ENCODE assay signal across 8 cellular contexts in genomic region chr3:193816656-193817311, GRCh38.
DNase-seq lines count a peak whose midpoint lies in the region; ATAC-seq and TF ChIP-seq lines count a peak whose summit lies in the region.

No MANE protein-coding gene starts in this region.

- TF ChIP-seq CTCF in HEK293 (tag by site-specific recombination; IDR thresholded peaks at IDR 0.05): no peak
- TF ChIP-seq CTCF in right atrium auricular region (IDR thresholded peaks at IDR 0.05): no peak
- TF ChIP-seq CTCF in ascending aorta (IDR thresholded peaks at IDR 0.05): no peak

- H3K9ac ChIP-seq in SK-N-MC (ENCODE audit: insufficient read length): no peak overlapping the region

- H3K4me1 ChIP-seq in HEK293 (ENCODE audit: control insufficient read depth, insufficient read depth, low read length) (no peaks in the 10 kb centered on the region), right atrium auricular region (peaks cover 0 to 11% of the 10 kb centered on the region in 2 donors), ascending aorta (no peaks in the 10 kb centered on the region)
- no peaks in the 10 kb centered on the region for H3K4me1 ChIP-seq in effector memory CD4-positive, alpha-beta T cell (ENCODE audit: control insufficient read depth, insufficient read depth, low read length, poor library complexity, severe bottlenecking)

- H3K4me3 ChIP-seq in HEK293 (ENCODE audit: low read depth, low read length): no peak overlapping the region
- peak overlapping the region; percentile 34 for H3K4me3 ChIP-seq in SK-N-MC
- peak overlapping the region in 1 of 2 donors; percentile 6 for H3K4me3 ChIP-seq in right atrium auricular region
- peak overlapping the region in 1 of 2 donors; percentile 38 for H3K4me3 ChIP-seq in ascending aorta
- H3K4me3 ChIP-seq in effector memory CD4-positive, alpha-beta T cell (ENCODE audit: insufficient read depth, low read depth, low read length, poor library complexity, severe bottlenecking): no peak overlapping the region

- no peaks in the 10 kb centered on the region for H3K9me3 ChIP-seq in HEK293 (ENCODE audit: control insufficient read depth, insufficient read depth, low read depth, low read length)
- H3K9me3 ChIP-seq in SK-N-MC (ENCODE audit: low read depth, low read length): no peaks in the 10 kb centered on the region
- H3K9me3 ChIP-seq in right atrium auricular region: no peaks in the 10 kb centered on the region
- no peaks in the 10 kb centered on the region for H3K9me3 ChIP-seq in ascending aorta
- no peaks in the 10 kb centered on the region for H3K9me3 ChIP-seq in effector memory CD4-positive, alpha-beta T cell (ENCODE audit: control insufficient read depth, low read length)

- H3K27ac ChIP-seq in HEK293 (ENCODE audit: extremely low read depth, low read depth, low read length) (no peak overlapping the region), SK-N-MC (peak overlapping the region; percentile 29; the same call in 1 of the 2 replicates), right atrium auricular region (peak overlapping the region in 1 of 2 donors; percentile 51), ascending aorta (no peak overlapping the region)
- H3K27ac ChIP-seq in effector memory CD4-positive, alpha-beta T cell (ENCODE audit: insufficient read depth, low read length, poor library complexity, severe bottlenecking): no peak overlapping the region

- POLR2A ChIA-PET in HEK293 (lab: Yijun Ruan, JAX): no interaction called here

- CTCF ChIA-PET in HEK293 (lab: Yijun Ruan, JAX): no interaction called here

- DNase-seq in SK-N-MC (ENCODE audit: low read depth, low spot score): no peak
- peak; percentile 82 for DNase-seq in right atrium auricular region (ENCODE audit: low spot score)
- peak; percentile 77 for DNase-seq in retina
- no peak for DNase-seq in activated T-cell treated with anti-CD3 and anti-CD28 coated beads, Interleukin-2, amount 50 U/mL, for 1 hour
- no peak for DNase-seq in ascending aorta (ENCODE audit: low spot score in 2 of 2)
- no peak for DNase-seq in effector memory CD4-positive, alpha-beta T cell

- no peak for ATAC-seq in HG03521 (IDR thresholded peaks at IDR 0.05; ENCODE audit: unreplicated experiment)

- intact Hi-C loops in ascending aorta (cut with DNase I): no loop called here

- H3K36me3 ChIP-seq in HEK293 (ENCODE audit: control insufficient read depth in 2 of 2, insufficient read depth in 1 of 2, low read length in 2 of 2) (no peaks in the 10 kb centered on the region), SK-N-MC (ENCODE audit: insufficient read depth, low read length) (no peaks in the 10 kb centered on the region), right atrium auricular region (no peaks in the 10 kb centered on the region), ascending aorta (no peaks in the 10 kb centered on the region)
- H3K36me3 ChIP-seq in effector memory CD4-positive, alpha-beta T cell (ENCODE audit: control insufficient read depth, insufficient read depth, low read length): no peaks in the 10 kb centered on the region

- no peaks in the 10 kb centered on the region for H3K27me3 ChIP-seq in right atrium auricular region
- no peaks in the 10 kb centered on the region for H3K27me3 ChIP-seq in ascending aorta
- no peaks in the 10 kb centered on the region for H3K27me3 ChIP-seq in effector memory CD4-positive, alpha-beta T cell (replicated peaks; ENCODE audit: control insufficient read depth, insufficient read depth, low read length, poor library complexity, severe bottlenecking)

TF ChIP-seq in HEK293, 187 proteins besides CTCF, POLR2A, EP300 and RAD21:
- no peak for TF ChIP-seq ZNF184 (tag by site-specific recombination; IDR thresholded peaks at IDR 0.05)
- TF ChIP-seq ZIC2 (tag by site-specific recombination; IDR thresholded peaks at IDR 0.05): 0 out of 2 replicates have a peak, but pooled peaks have one; percentile 26
- TF ChIP-seq ZNF174 (tag by site-specific recombination; IDR thresholded peaks at IDR 0.05): no peak
- TF ChIP-seq KLF7 (tag by site-specific recombination; IDR thresholded peaks at IDR 0.05; ENCODE audit: borderline replicate concordance): no peak
- TF ChIP-seq EGR2 (tag by site-specific recombination; IDR thresholded peaks at IDR 0.05; ENCODE audit: low read depth): peak; percentile 26; the same call in 1 of the 2 replicates
- TF ChIP-seq ZFHX2 (tag by site-specific recombination; conservative IDR thresholded peaks at IDR 0.05): peak; percentile 62
- no peak for TF ChIP-seq ZNF580 (tag by site-specific recombination; IDR thresholded peaks at IDR 0.05)
TF ChIP-seq in HEK293: peak in this region for 3.

Comparison
In these comparisons a context has a peak if more than half of its experiments do, and no peak if none do; other contexts are left out.
1. DNase-seq: peak in right atrium auricular region (single experiment) and retina (single experiment); none in SK-N-MC (single experiment), activated T-cell treated with anti-CD3 and anti-CD28 coated beads, Interleukin-2, amount 50 U/mL, for 1 hour (single experiment), ascending aorta (0 of 2) and effector memory CD4-positive, alpha-beta T cell (0 of 3).